In the genomic region with DNA sequence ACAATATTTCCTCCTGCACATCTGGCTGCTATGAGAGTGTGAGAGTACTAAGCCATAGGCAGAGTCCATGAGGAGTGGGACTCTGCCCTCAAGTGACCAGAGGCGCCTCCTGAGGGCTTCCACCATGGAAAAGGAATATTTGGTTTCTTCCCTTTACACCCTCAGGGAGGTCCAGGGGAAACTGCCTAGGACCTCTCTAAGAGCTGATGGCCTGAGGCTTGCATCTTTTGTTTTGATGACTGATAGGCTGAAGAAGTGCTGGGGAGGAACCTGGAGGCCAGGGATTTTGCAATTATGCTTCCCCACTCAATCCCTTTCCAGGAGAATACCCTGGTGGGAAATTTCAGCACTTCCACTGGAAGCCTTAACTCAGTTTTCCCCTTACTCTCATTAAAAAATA, we compare ENCODE assay signal across 20 cellular contexts.
"Had no signal": no experiment of that assay in that cellular context is flagged by ENCODE, and none has a peak within 500 bp of the region (broad histone marks: within the 10 kb centered on the region; RNA-seq: fewer than 3 reads in every experiment).

No MANE protein-coding gene starts in this region.

- H3K27ac ChIP-seq: brain microvascular endothelial cell, left ventricle myocardium inferior, parathyroid adenoma, spleen had no signal

- H3K9me3 ChIP-seq: esophagus squamous epithelium, left ventricle myocardium inferior had no signal

- H3K4me3 Mint-ChIP-seq: activated CD4-positive, alpha-beta T cell treated with anti-CD3 and anti-CD28 coated beads, Interleukin-2, amount 10 ng/mL, durations not matched to agents 7 days and 5 days; activated CD8-positive, alpha-beta T cell treated with anti-CD3 and anti-CD28 coated beads, Interleukin-2, amount 10 ng/mL, durations not matched to agents 7 days and 5 days; activated naive CD4-positive, alpha-beta T cell treated with anti-CD3 and anti-CD28 coated beads for 36 hours; activated T-cell treated with anti-CD3 and anti-CD28 coated beads, Interleukin-2, amount 50 U/mL, for 24 hours; dendritic cell treated with granulocyte-macrophage colony-stimulating factor and Interleukin-4, amounts not matched to agents 40 ng/mL and 50 ng/mL, for 4 days; naive B cell; stimulated activated memory B cell treated with anti-CD40 and anti-IgM and Interleukin-4, amounts not matched to agents 10 μg/mL and 1 μg/mL and 100 μg/mL, for 72 hours had no signal

- ATAC-seq: activated CD4-positive, CD25-positive, alpha-beta regulatory T cell treated with anti-CD3 and anti-CD28 coated beads, Interleukin-2, amount 50 U/mL, for 24 hours; activated CD8-positive, alpha-beta T cell treated with anti-CD3 and anti-CD28 coated beads, Interleukin-2, amount 10 ng/mL, durations not matched to agents 7 days and 5 days; stimulated activated memory B cell treated with anti-CD40 and anti-IgM and Interleukin-4, amounts not matched to agents 10 μg/mL and 1 μg/mL and 100 μg/mL, for 72 hours had no signal

- H3K4me1 ChIP-seq: parathyroid adenoma had no signal

- H3K36me3 ChIP-seq: brain microvascular endothelial cell, esophagus squamous epithelium, left ventricle myocardium inferior, spleen had no signal

- H3K27me3 Mint-ChIP-seq: activated CD4-positive, alpha-beta T cell treated with anti-CD3 and anti-CD28 coated beads, Interleukin-2, amount 10 ng/mL, durations not matched to agents 7 days and 5 days; activated T-cell treated with anti-CD3 and anti-CD28 coated beads, Interleukin-2, amount 50 U/mL, for 24 hours; stimulated activated memory B cell treated with anti-CD40 and anti-IgM and Interleukin-4, amounts not matched to agents 10 μg/mL and 1 μg/mL and 100 μg/mL, for 72 hours had no signal

- H3K36me3 Mint-ChIP-seq: naive B cell; stimulated activated memory B cell treated with anti-CD40 and anti-IgM and Interleukin-4, amounts not matched to agents 10 μg/mL and 1 μg/mL and 100 μg/mL, for 72 hours had no signal

- H3K4me3 ChIP-seq: esophagus squamous epithelium, left ventricle myocardium inferior, spleen had no signal

- H3K27me3 ChIP-seq: brain microvascular endothelial cell, esophagus squamous epithelium, spleen had no signal

- H3K27ac Mint-ChIP-seq: activated CD4-positive, alpha-beta T cell treated with anti-CD3 and anti-CD28 coated beads, Interleukin-2, amount 10 ng/mL, durations not matched to agents 7 days and 5 days; activated CD8-positive, alpha-beta T cell treated with anti-CD3 and anti-CD28 coated beads, Interleukin-2, amount 10 ng/mL, durations not matched to agents 7 days and 5 days; activated naive CD4-positive, alpha-beta T cell treated with anti-CD3 and anti-CD28 coated beads for 36 hours; activated T-cell treated with anti-CD3 and anti-CD28 coated beads, Interleukin-2, amount 50 U/mL, for 24 hours; activated T-helper 2 cell treated with anti-CD3 and anti-CD28 coated beads, Interferon-gamma antibody, Interleukin-2, Interleukin-4, amounts not matched to agents 10 μg/mL and 5 μg/mL and 100 μg/mL, durations not matched to agents 14 hours and 24 hours and 36 hours; dendritic cell treated with granulocyte-macrophage colony-stimulating factor and Interleukin-4, amounts not matched to agents 40 ng/mL and 50 ng/mL, for 4 days; naive B cell; stimulated activated memory B cell treated with anti-CD40 and anti-IgM and Interleukin-4, amounts not matched to agents 10 μg/mL and 1 μg/mL and 100 μg/mL, for 72 hours had no signal

- H3K9ac ChIP-seq: parathyroid adenoma had no signal

- DNase-seq: activated CD4-positive, alpha-beta T cell treated with anti-CD3 and anti-CD28 coated beads, Interleukin-2, amount 10 ng/mL, durations not matched to agents 7 days and 5 days; activated CD8-positive, alpha-beta T cell treated with anti-CD3 and anti-CD28 coated beads, Interleukin-2, amount 10 ng/mL, durations not matched to agents 7 days and 5 days; activated naive CD4-positive, alpha-beta T cell treated with anti-CD3 and anti-CD28 coated beads for 36 hours; activated T-cell treated with anti-CD3 and anti-CD28 coated beads, Interleukin-2, amount 50 U/mL, for 24 hours; brain microvascular endothelial cell; effector CD8-positive, alpha-beta T cell; esophagus squamous epithelium; kidney; left ventricle myocardium inferior; mammary epithelial cell; naive B cell; spleen; stimulated activated CD4-positive, alpha-beta T cell treated with anti-CD3 and anti-CD28 coated beads, Interleukin-4, amount 100 ng/mL, for 4 hours; T-helper 1 cell; T-helper 9 cell had no signal

- H3K4me1 Mint-ChIP-seq: naive B cell; stimulated activated memory B cell treated with anti-CD40 and anti-IgM and Interleukin-4, amounts not matched to agents 10 μg/mL and 1 μg/mL and 100 μg/mL, for 72 hours had no signal

- H2AFZ ChIP-seq: parathyroid adenoma had no signal

- FAIRE-seq: kidney had no signal
